In genomic region chr10:74056081-74056818, GRCh38 we compare ENCODE assay signal across 8 cellular contexts. TPM values are rescaled to one million over a fixed set of nuclear protein-coding genes. Genes with fewer than 3 reads are reported as not detected.
A peak's percentile ranks its signal among the peaks of the same experiment; 100 is the strongest.
DNase-seq lines count a peak whose midpoint lies in the region; ATAC-seq and TF ChIP-seq lines count a peak whose summit lies in the region.

No MANE protein-coding gene starts in this region.

- DNase-seq in HT1080 (ENCODE audit: low read depth): peak; percentile 84
- peak; percentile 81 to 85 for DNase-seq in cardiac fibroblast (ENCODE audit: low read depth in 2 of 2)
- no peak for DNase-seq in nephron progenitor cell
- DNase-seq in activated CD8-positive, alpha-beta memory T cell treated with anti-CD3 and anti-CD28 coated beads, Interleukin-2, amount 50 U/mL, for 48 hours: no peak
- no peak for DNase-seq in NCI-H2227 treated with DMSO at 0.1 percent for 48 hours (lab: John Stamatoyannopoulos, UW)

- peaks cover 12% of the 10 kb centered on the region for H3K36me3 Mint-ChIP-seq in nephron progenitor cell (ENCODE audit: low read depth)

- peak overlapping the region; percentile 38 for H3K27ac Mint-ChIP-seq in nephron progenitor cell

- peak; percentile 48 for ATAC-seq in GM18499 (IDR thresholded peaks at IDR 0.05; ENCODE audit: insufficient read depth, unreplicated experiment)
- no peak for ATAC-seq in GM19324 (IDR thresholded peaks at IDR 0.05; ENCODE audit: low FRiP score, unreplicated experiment)
- ATAC-seq in HG02970 (IDR thresholded peaks at IDR 0.05; ENCODE audit: low FRiP score, unreplicated experiment): no peak

- TF ChIP-seq CTCF in cardiac fibroblast (IDR thresholded peaks at IDR 0.05; ENCODE audit: low read depth, low read length) (no peak), nephron progenitor cell (IDR thresholded peaks at IDR 0.05) (no peak)

- no peak overlapping the region for H3K4me3 Mint-ChIP-seq in nephron progenitor cell

- H3K27me3 Mint-ChIP-seq in nephron progenitor cell (ENCODE audit: low read depth, poor library complexity): no peaks in the 10 kb centered on the region

- peaks cover 17% of the 10 kb centered on the region for H3K4me1 Mint-ChIP-seq in nephron progenitor cell

- H3K9me3 Mint-ChIP-seq in nephron progenitor cell: no peaks in the 10 kb centered on the region

- H3K4me3 ChIP-seq in cardiac fibroblast (replicated peaks in 1 of 2; ENCODE audit: low read depth in 2 of 2, low read length in 2 of 2): peak overlapping the region in 1 of 2 donors; percentile 1

RNA-seq across cellular contexts. Expression of gene VCL, which starts 58.3 kb away (rescaled TPM):
- total RNA-seq in HT1080 (2014; rRNA removed; shearing (Covaris generic)): 125 and 138 TPM in 2 replicates
- 58.6 and 83.0 TPM in 2 replicates for polyA plus RNA-seq in HT1080 (2015; cell fraction: cytosol; rRNA removed)
- polyA plus RNA-seq in HT1080 (2015; cell fraction: nucleus; rRNA removed): 589 and 629 TPM in 2 replicates

Comparison
In these comparisons a context has a peak if more than half of its experiments do, and no peak if none do; other contexts are left out.
1. DNase-seq: peak in HT1080 (single experiment) and cardiac fibroblast (2 of 2); none in nephron progenitor cell (single experiment), activated CD8-positive, alpha-beta memory T cell treated with anti-CD3 and anti-CD28 coated beads, Interleukin-2, amount 50 U/mL, for 48 hours (single experiment) and NCI-H2227 treated with DMSO at 0.1 percent for 48 hours (single experiment).